10 cellular contexts compared by ENCODE assay signal in genomic region chr4:8315343-8316250, GRCh38. TPM values are rescaled to one million over a fixed set of nuclear protein-coding genes. Genes with fewer than 3 reads are reported as not detected.
DNase-seq lines count a peak whose midpoint lies in the region; ATAC-seq and TF ChIP-seq lines count a peak whose summit lies in the region.
"Had no signal": no experiment of that assay in that cellular context is flagged by ENCODE, and none has a peak within 500 bp of the region (broad histone marks: within the 10 kb centered on the region; RNA-seq: fewer than 3 reads in every experiment).

No MANE protein-coding gene starts in this region.

- intact Hi-C loops in Right ventricle myocardium inferior (cut with DNase I) (no loop called here), psoas muscle (cut with DNase I) (no loop called here)

- peak; percentile 1 for DNase-seq in activated gamma-delta T cell treated with Interleukin-2 at 50 U/mL for 16 hours
- no peak for DNase-seq in activated gamma-delta T cell (lab: John Stamatoyannopoulos, UW)
- peak; percentile 29 for DNase-seq in SHP77 treated with DMSO at 0.1 percent for 48 hours (lab: John Stamatoyannopoulos, UW)
- DNase-seq in Right ventricle myocardium inferior (ENCODE audit: missing footprints), result no peak
- peak; percentile 61 to 74 for DNase-seq in psoas muscle
- no peak for DNase-seq in medulla oblongata (ENCODE audit: extremely low spot score)
- DNase-seq in GM20000 (ENCODE audit: low spot score), result no peak
- no peak for DNase-seq in stimulated activated naive CD4-positive, alpha-beta T cell treated with Interleukin-2 at 50 U/mL for 16 hours (lab: John Stamatoyannopoulos, UW)

- no peak overlapping the region for H3K27ac ChIP-seq in psoas muscle
- H3K27ac ChIP-seq: skin epidermis had no signal

- peaks cover 19% of the 10 kb centered on the region for H3K4me1 ChIP-seq in psoas muscle

- TF ChIP-seq CTCF in psoas muscle (IDR thresholded peaks at IDR 0.05) (no peak), GM20000 (IDR thresholded peaks at IDR 0.05; ENCODE audit: extremely low read depth, missing control alignments) (no peak)

- H3K36me3 ChIP-seq in psoas muscle (ENCODE audit: insufficient read depth in 1 of 2, low read depth in 1 of 2), result no peaks in the 10 kb centered on the region

- no peak overlapping the region for H3K4me3 ChIP-seq in psoas muscle
- H3K4me3 ChIP-seq: skin epidermis had no signal

- ATAC-seq in Right ventricle myocardium inferior (peak; percentile 32), psoas muscle (peak; percentile 42 to 67 (median 52))

- WGBS in psoas muscle, 3 donors, result 33 to 45% (median 41%) methylated on average over 21 of the region's 21 CpGs

- no peaks in the 10 kb centered on the region for H3K9me3 ChIP-seq in psoas muscle

- H3K27me3 ChIP-seq in psoas muscle (ENCODE audit: insufficient read depth in 3 of 3, low read length in 2 of 3), result no peaks in the 10 kb centered on the region

RNA-seq across cellular contexts. Expression of gene HTRA3, which starts 46.0 kb away (rescaled TPM):
- total RNA-seq in Right ventricle myocardium inferior (131 TPM), psoas muscle (10 to 100 TPM in 2 of 4 donors, 1 to 10 TPM in 2; 7.2 to 26.4 (median 17.0) TPM)
- 10 to 100 TPM; 11.1 to 15.5 (median 14.0) TPM for polyA plus RNA-seq in psoas muscle
- total RNA-seq: activated B cell treated with CpG ODN at 0.5 μM for 24 hours had no signal

Comparison
In these comparisons a context has a peak if more than half of its experiments do, and no peak if none do; other contexts are left out.
1. DNase-seq: peak in activated gamma-delta T cell treated with Interleukin-2 at 50 U/mL for 16 hours (single experiment), SHP77 treated with DMSO at 0.1 percent for 48 hours (single experiment) and psoas muscle (2 of 2); none in activated gamma-delta T cell (single experiment), Right ventricle myocardium inferior (single experiment), medulla oblongata (single experiment), GM20000 (single experiment) and stimulated activated naive CD4-positive, alpha-beta T cell treated with Interleukin-2 at 50 U/mL for 16 hours (single experiment).